ENCODE assay signal across 8 cellular contexts in the genomic region with DNA sequence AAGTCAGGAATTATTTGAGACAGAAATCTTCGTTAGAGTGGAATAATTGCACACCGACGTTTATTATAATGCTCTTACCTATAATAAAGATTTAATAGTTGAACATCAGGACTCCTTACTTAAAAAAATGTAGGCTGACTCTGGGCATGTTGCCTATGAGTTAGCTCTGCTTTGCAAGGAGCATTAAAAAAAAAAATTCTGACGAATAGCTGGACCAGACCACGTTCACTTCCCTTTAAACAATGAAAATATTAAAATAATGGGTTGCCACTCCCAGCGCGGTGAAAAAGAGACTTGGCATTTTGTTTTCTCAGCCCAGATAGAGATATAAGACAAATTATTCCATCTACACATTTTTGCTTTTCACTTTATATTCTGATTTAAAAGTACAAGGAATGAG. TPM values are rescaled to one million over a fixed set of nuclear protein-coding genes. Genes with fewer than 3 reads are reported as not detected.
DNase-seq lines count a peak whose midpoint lies in the region; ATAC-seq and TF ChIP-seq lines count a peak whose summit lies in the region.

No MANE protein-coding gene starts in this region.

- no peaks in the 10 kb centered on the region for H3K9me3 Mint-ChIP-seq in CD4-positive, alpha-beta T cell

- H3K36me3 ChIP-seq in KMS-11 (ENCODE audit: insufficient read depth) (no peaks in the 10 kb centered on the region), brain microvascular endothelial cell (replicated peaks) (no peaks in the 10 kb centered on the region), uterus (no peaks in the 10 kb centered on the region)

- no peak for DNase-seq in CD4-positive, alpha-beta T cell
- peak; percentile 16 for DNase-seq in brain microvascular endothelial cell
- DNase-seq in lung microvascular endothelial cell (ENCODE audit: low read depth in 2 of 2): peak; percentile 48 to 52
- DNase-seq in uterus: no peak
- DNase-seq in A172 (ENCODE audit: low spot score): no peak

- peaks cover 64% of the 10 kb centered on the region for H3K4me1 Mint-ChIP-seq in CD4-positive, alpha-beta T cell (ENCODE audit: low read depth)

- peaks cover 57% of the 10 kb centered on the region for H3K79me2 ChIP-seq in KMS-11 (ENCODE audit: insufficient read depth, low read depth)

- H3K27ac ChIP-seq in CD4-positive, alpha-beta T cell (ENCODE audit: low read depth, low read length): peak overlapping the region; percentile 84
- H3K27ac ChIP-seq in KMS-11 (peak overlapping the region; percentile 61), brain microvascular endothelial cell (peak overlapping the region; percentile 70), uterus (peak overlapping the region; percentile 80 to 83)

- peak overlapping the region; percentile 81; the same call in 1 of the 2 replicates for H3K9ac ChIP-seq in KMS-11

- no peak for TF ChIP-seq POLR2A in uterus (IDR thresholded peaks at IDR 0.05)

- no peaks in the 10 kb centered on the region for H3K27me3 Mint-ChIP-seq in CD4-positive, alpha-beta T cell

- TF ChIP-seq CTCF in CD4-positive, alpha-beta T cell (IDR thresholded peaks at IDR 0.05): no peak
- TF ChIP-seq CTCF in KMS-11 (conservative IDR thresholded peaks at IDR 0.05; ENCODE audit: low read depth, low read length) (no peak), brain microvascular endothelial cell (IDR thresholded peaks at IDR 0.05; ENCODE audit: low read depth, low read length, missing control alignments) (no peak), uterus (IDR thresholded peaks at IDR 0.05) (no peak)

- peak overlapping the region; percentile 99 for H3K27ac Mint-ChIP-seq in CD4-positive, alpha-beta T cell

- no peaks in the 10 kb centered on the region for H3K9me3 ChIP-seq in CD4-positive, alpha-beta T cell (ENCODE audit: control insufficient read depth, low read length)
- H3K9me3 ChIP-seq in uterus: no peaks in the 10 kb centered on the region

- H3K4me3 Mint-ChIP-seq in CD4-positive, alpha-beta T cell: peak overlapping the region; percentile 99

- POLR2A ChIA-PET in CD4-positive, alpha-beta T cell (lab: Charles Lee): interaction anchor here (0.7 to 5.3 kb wide), 12 partner anchors 19 to 238 kb away, joined by 3 to 111 read pairs (median 3); a partner anchor contains a TSS

- H3K4me1 ChIP-seq in KMS-11 (ENCODE audit: low read depth, poor library complexity, severe bottlenecking) (peaks cover 25% of the 10 kb centered on the region), uterus (peaks cover 0 to 7% of the 10 kb centered on the region in 2 donors)

- no peak for ATAC-seq in CD4-positive, alpha-beta T cell (ENCODE audit: poor library complexity)
- ATAC-seq in HG02571 (IDR thresholded peaks at IDR 0.05; ENCODE audit: unreplicated experiment): no peak
- no peak for ATAC-seq in HG03196 (IDR thresholded peaks at IDR 0.05; ENCODE audit: unreplicated experiment)

- H4K20me1 ChIP-seq in KMS-11 (ENCODE audit: insufficient read depth): no peaks in the 10 kb centered on the region

- intact Hi-C loops in CD4-positive, alpha-beta T cell (cut with DNase I, micrococcal nuclease): loop anchor here (5.0 kb wide), 2 partner anchors 132 to 238 kb away; a partner anchor contains a TSS
- intact Hi-C loops in uterus (cut with DNase I; ENCODE audit: low total_unique reads): no loop called here

- H3K36me3 Mint-ChIP-seq in CD4-positive, alpha-beta T cell (ENCODE audit: low read depth): peaks cover 32% of the 10 kb centered on the region

- H3K4me2 ChIP-seq in KMS-11: peak overlapping the region; percentile 84

- in situ Hi-C loops in brain microvascular endothelial cell (cut with HindIII; ENCODE audit: low pct_ligation_motif_present, low sequenced_read_pairs): no loop called here

- no peak overlapping the region for H3K4me3 ChIP-seq in KMS-11 (IDR thresholded peaks at IDR 0.05; ENCODE audit: insufficient read depth, low read depth, low read length)
- H3K4me3 ChIP-seq in brain microvascular endothelial cell (ENCODE audit: low read depth, low read length): peak overlapping the region; percentile 96
- H3K4me3 ChIP-seq in uterus: peak overlapping the region; percentile 52 to 58

- H2AFZ ChIP-seq in KMS-11 (ENCODE audit: low read depth): peak overlapping the region; percentile 89

- H3K27me3 ChIP-seq in CD4-positive, alpha-beta T cell (ENCODE audit: control insufficient read depth, insufficient read depth, low read length): no peaks in the 10 kb centered on the region
- H3K27me3 ChIP-seq in KMS-11 (ENCODE audit: insufficient read depth, low read depth): no peaks in the 10 kb centered on the region
- H3K27me3 ChIP-seq in brain microvascular endothelial cell (replicated peaks): no peaks in the 10 kb centered on the region
- H3K27me3 ChIP-seq in uterus: no peaks in the 10 kb centered on the region

- CTCF ChIA-PET in CD4-positive, alpha-beta T cell (lab: Charles Lee): interaction anchor here (0.6 to 2.6 kb wide), 5 partner anchors 10 to 175 kb away, joined by 3 to 12 read pairs (median 4); a partner anchor contains a TSS

RNA-seq across cellular contexts. Expression of a gene that starts 0.5 kb away (rescaled TPM):
- 1 to 10 TPM; 6.1 to 8.8 TPM for total RNA-seq in CD4-positive, alpha-beta T cell
- total RNA-seq in lung microvascular endothelial cell: 6.3 and 6.5 TPM in 2 replicates
- total RNA-seq in uterus: 10 to 100 TPM in 1 of 4 donors, 1 to 10 TPM in 3; 6.9 to 25.7 (median 9.0) TPM
- 4.3 and 8.4 TPM in 2 replicates for total RNA-seq in A172 (2014; rRNA removed; shearing (Covaris generic))

RNA-seq across cellular contexts. Expression of a gene that starts 0.9 kb away (rescaled TPM):
- total RNA-seq in CD4-positive, alpha-beta T cell: 10 to 100 TPM; 36.0 to 40.2 TPM
- total RNA-seq in lung microvascular endothelial cell: 19.8 and 20.0 TPM in 2 replicates
- 10 to 100 TPM; 20.2 to 57.7 (median 37.8) TPM for total RNA-seq in uterus
- total RNA-seq in A172 (2014; rRNA removed; shearing (Covaris generic)): 70.3 and 87.9 TPM in 2 replicates

RNA-seq across cellular contexts. Expression of a gene that starts 51.3 kb away (rescaled TPM):
- 10 to 100 TPM; 58.9 to 64.3 TPM for total RNA-seq in CD4-positive, alpha-beta T cell
- 12.6 and 17.7 TPM in 2 replicates for total RNA-seq in lung microvascular endothelial cell
- 100 to 1,000 TPM in 1 of 4 donors, 10 to 100 TPM in 3; 39.1 to 243 (median 69.5) TPM for total RNA-seq in uterus
- 19.4 and 20.0 TPM in 2 replicates for total RNA-seq in A172 (2014; rRNA removed; shearing (Covaris generic))

Comparison
In these comparisons a context has a peak if more than half of its experiments do, and no peak if none do; other contexts are left out.
1. DNase-seq: peak in brain microvascular endothelial cell (single experiment) and lung microvascular endothelial cell (2 of 2); none in CD4-positive, alpha-beta T cell (0 of 10), uterus (0 of 2) and A172 (single experiment).
2. Peak in every context shown above with its lines, with median percentiles within 50 percentile points of each other: H3K27ac ChIP-seq.